Comparison of ENCODE assay signal across 29 cellular contexts in the genomic region with DNA sequence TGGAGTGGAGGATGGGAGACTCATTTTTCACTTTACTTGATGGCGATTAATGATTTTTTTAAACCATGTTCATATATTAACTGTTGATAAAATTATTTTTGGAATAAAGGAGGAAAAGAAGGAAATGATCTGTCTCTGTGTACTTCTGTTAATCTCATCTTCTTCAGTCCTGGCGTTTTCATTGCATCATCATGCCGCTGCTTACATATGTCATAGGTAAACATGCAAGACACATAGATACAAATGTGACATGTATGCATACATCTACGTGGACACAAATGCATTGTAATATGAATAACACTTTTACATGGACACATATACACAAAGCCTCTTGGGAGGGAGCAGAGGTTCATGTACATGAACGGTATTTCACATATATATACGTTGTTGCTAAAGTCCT. TPM values are rescaled to one million over a fixed set of nuclear protein-coding genes. Genes with fewer than 3 reads are reported as not detected.
"Had no signal": no experiment of that assay in that cellular context is flagged by ENCODE, and none has a peak within 500 bp of the region (broad histone marks: within the 10 kb centered on the region; RNA-seq: fewer than 3 reads in every experiment).

No MANE protein-coding gene starts in this region.

- H3K36me3 ChIP-seq: breast epithelium, esophagus muscularis mucosa, gastrocnemius medialis, neutrophil, ovary, prostate gland, tibial artery had no signal

- DNase-seq: activated CD4-positive, alpha-beta memory T cell treated with anti-CD3 and anti-CD28 coated beads, Interleukin-2, amount 10 ng/mL, durations not matched to agents 7 days and 5 days; activated CD4-positive, alpha-beta T cell treated with anti-CD3 and anti-CD28 coated beads, Interleukin-2, amount 10 ng/mL, durations not matched to agents 24 days and 14 days; activated effector memory CD4-positive, alpha-beta T cell treated with Interleukin-2 at 50 U/mL for 16 hours; activated naive CD4-positive, alpha-beta T cell treated with anti-CD3 and anti-CD28 coated beads for 36 hours; activated naive CD8-positive, alpha-beta T cell treated with anti-CD3 and anti-CD28 coated beads, Interleukin-2, amount 10 ng/mL, durations not matched to agents 7 days and 5 days; activated T-cell treated with anti-CD3 and anti-CD28 coated beads, Interleukin-2, amount 50 U/mL, for 72 hours; amniotic stem cell; dorsolateral prefrontal cortex; effector memory CD8-positive, alpha-beta T cell; gastrocnemius medialis; mesenchymal stem cell; naive B cell; ovary; stimulated activated CD4-positive, alpha-beta T cell treated with anti-CD3 and anti-CD28 coated beads, Interleukin-12 subunit alpha, Interleukin-12 subunit beta, amount 100 ng/mL, for 4 hours; substantia nigra; tibial artery had no signal

- H3K4me3 Mint-ChIP-seq: activated CD4-positive, alpha-beta memory T cell treated with anti-CD3 and anti-CD28 coated beads, Interleukin-2, amount 10 ng/mL, durations not matched to agents 7 days and 5 days; activated CD4-positive, alpha-beta T cell treated with anti-CD3 and anti-CD28 coated beads, Interleukin-2, amount 10 ng/mL, durations not matched to agents 24 days and 14 days; activated naive CD4-positive, alpha-beta T cell treated with anti-CD3 and anti-CD28 coated beads for 36 hours; activated naive CD8-positive, alpha-beta T cell treated with anti-CD3 and anti-CD28 coated beads, Interleukin-2, amount 10 ng/mL, durations not matched to agents 7 days and 5 days; activated T-cell treated with anti-CD3 and anti-CD28 coated beads, Interleukin-2, amount 50 U/mL, for 72 hours; central memory CD8-positive, alpha-beta T cell; effector memory CD8-positive, alpha-beta T cell; stimulated activated naive CD8-positive, alpha-beta T cell treated with anti-CD3 and anti-CD28 coated beads, Interleukin-15, Interleukin-2, amounts not matched to agents 100 ng/mL and 50 ng/mL, for 24 hours had no signal

- H3K9me3 ChIP-seq: gastrocnemius medialis, neutrophil, ovary, prostate gland had no signal

- H3K36me3 Mint-ChIP-seq: activated naive CD8-positive, alpha-beta T cell treated with anti-CD3 and anti-CD28 coated beads, Interleukin-2, amount 10 ng/mL, durations not matched to agents 7 days and 5 days had no signal

- H3K27ac ChIP-seq: breast epithelium, dorsolateral prefrontal cortex, esophagus muscularis mucosa, gastrocnemius medialis, neutrophil, ovary, prostate gland, tibial artery, VCaP had no signal

- ATAC-seq: activated CD4-positive, CD25-positive, alpha-beta regulatory T cell treated with anti-CD3 and anti-CD28 coated beads, Interleukin-2, amount 50 U/mL, for 24 hours; activated T-cell treated with anti-CD3 and anti-CD28 coated beads, Interleukin-2, amount 50 U/mL, for 72 hours; effector memory CD8-positive, alpha-beta T cell; gastrocnemius medialis had no signal

- H3K9me3 Mint-ChIP-seq: activated CD4-positive, alpha-beta memory T cell treated with anti-CD3 and anti-CD28 coated beads, Interleukin-2, amount 10 ng/mL, durations not matched to agents 7 days and 5 days; central memory CD8-positive, alpha-beta T cell; stimulated activated naive CD8-positive, alpha-beta T cell treated with anti-CD3 and anti-CD28 coated beads, Interleukin-15, Interleukin-2, amounts not matched to agents 100 ng/mL and 50 ng/mL, for 24 hours had no signal

- H3K4me3 ChIP-seq: breast epithelium, dorsolateral prefrontal cortex, esophagus muscularis mucosa, gastrocnemius medialis, ovary, prostate gland, tibial artery had no signal

- H3K27ac Mint-ChIP-seq: activated CD4-positive, alpha-beta memory T cell treated with anti-CD3 and anti-CD28 coated beads, Interleukin-2, amount 10 ng/mL, durations not matched to agents 7 days and 5 days; activated CD4-positive, alpha-beta T cell treated with anti-CD3 and anti-CD28 coated beads, Interleukin-2, amount 10 ng/mL, durations not matched to agents 24 days and 14 days; activated naive CD4-positive, alpha-beta T cell treated with anti-CD3 and anti-CD28 coated beads for 36 hours; activated naive CD8-positive, alpha-beta T cell treated with anti-CD3 and anti-CD28 coated beads, Interleukin-2, amount 10 ng/mL, durations not matched to agents 7 days and 5 days; activated T-cell treated with anti-CD3 and anti-CD28 coated beads, Interleukin-2, amount 50 U/mL, for 72 hours; effector memory CD8-positive, alpha-beta T cell; stimulated activated naive CD8-positive, alpha-beta T cell treated with anti-CD3 and anti-CD28 coated beads, Interleukin-15, Interleukin-2, amounts not matched to agents 100 ng/mL and 50 ng/mL, for 24 hours had no signal

- H3K27me3 ChIP-seq: ovary had no signal

- H3K4me1 ChIP-seq: breast epithelium, esophagus muscularis mucosa, prostate gland, tibial artery had no signal

- H3K4me1 Mint-ChIP-seq: activated CD4-positive, alpha-beta memory T cell treated with anti-CD3 and anti-CD28 coated beads, Interleukin-2, amount 10 ng/mL, durations not matched to agents 7 days and 5 days; activated CD4-positive, alpha-beta T cell treated with anti-CD3 and anti-CD28 coated beads, Interleukin-2, amount 10 ng/mL, durations not matched to agents 24 days and 14 days; activated naive CD8-positive, alpha-beta T cell treated with anti-CD3 and anti-CD28 coated beads, Interleukin-2, amount 10 ng/mL, durations not matched to agents 7 days and 5 days; central memory CD8-positive, alpha-beta T cell; naive B cell had no signal

RNA-seq across cellular contexts. Expression of gene TMEM174, which starts 10.0 kb away (rescaled TPM):
- total RNA-seq: activated CD4-positive, alpha-beta memory T cell treated with anti-CD3 and anti-CD28 coated beads, Interleukin-2, amount 10 ng/mL, durations not matched to agents 7 days and 5 days; activated CD4-positive, alpha-beta T cell treated with anti-CD3 and anti-CD28 coated beads, Interleukin-2, amount 10 ng/mL, durations not matched to agents 24 days and 14 days; activated naive CD4-positive, alpha-beta T cell treated with anti-CD3 and anti-CD28 coated beads for 36 hours; activated naive CD8-positive, alpha-beta T cell treated with anti-CD3 and anti-CD28 coated beads, Interleukin-2, amount 10 ng/mL, durations not matched to agents 7 days and 5 days; activated T-cell treated with anti-CD3 and anti-CD28 coated beads, Interleukin-2, amount 50 U/mL, for 72 hours; breast epithelium; dorsolateral prefrontal cortex; endothelial cell of umbilical vein; esophagus muscularis mucosa; gastrocnemius medialis; left colon; lower leg skin; mononuclear cell; ovary; prostate gland; T-helper 2 cell treated with Interferon-gamma antibody and Interleukin-4, amounts not matched to agents 100 ng/mL and 5 ng/mL, for 36 hours had no signal
- polyA plus RNA-seq: endothelial cell of umbilical vein, ovary had no signal
